19 cellular contexts compared by ENCODE assay signal in the genomic region with DNA sequence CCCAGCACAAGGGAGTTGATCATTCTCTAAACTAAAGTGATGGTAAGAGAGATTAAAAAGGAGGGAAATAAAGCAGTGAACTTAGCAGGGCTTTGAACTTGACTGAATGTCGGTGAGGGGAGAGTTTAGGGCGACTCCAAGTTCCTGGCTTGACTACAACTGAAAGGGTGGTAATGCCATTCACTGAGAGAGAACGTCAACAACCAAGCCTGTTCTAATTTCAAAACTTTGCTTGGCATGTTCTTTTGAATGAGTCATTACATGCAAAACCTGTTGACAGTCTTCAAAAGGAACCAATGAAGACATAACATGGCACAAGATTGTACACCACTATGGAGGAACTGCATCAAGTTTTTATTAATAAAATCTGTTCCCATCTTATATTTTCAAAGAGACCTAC. TPM values are rescaled to one million over a fixed set of nuclear protein-coding genes. Genes with fewer than 3 reads are reported as not detected.
DNase-seq lines count a peak whose midpoint lies in the region; ATAC-seq and TF ChIP-seq lines count a peak whose summit lies in the region.
"Had no signal": no experiment of that assay in that cellular context is flagged by ENCODE, and none has a peak within 500 bp of the region (broad histone marks: within the 10 kb centered on the region; RNA-seq: fewer than 3 reads in every experiment).

No MANE protein-coding gene starts in this region.

- no peak for TF ChIP-seq CTCF in prostate gland (IDR thresholded peaks at IDR 0.05)

- intact Hi-C loops in prostate gland (cut with DNase I) = no loop called here

- no peaks in the 10 kb centered on the region for H3K27me3 ChIP-seq in prostate gland (replicated peaks; ENCODE audit: insufficient read depth)
- H3K27me3 ChIP-seq: BE2C, MG63, SJCRH30 had no signal

- H3K36me3 Mint-ChIP-seq in activated naive CD8-positive, alpha-beta T cell treated with anti-CD3 and anti-CD28 coated beads, Interleukin-2, amount 50 U/mL, for 24 hours (ENCODE audit: low read depth) = no peaks in the 10 kb centered on the region

- H3K9me3 Mint-ChIP-seq in activated naive CD8-positive, alpha-beta T cell treated with anti-CD3 and anti-CD28 coated beads, Interleukin-2, amount 50 U/mL, for 24 hours = no peaks in the 10 kb centered on the region

- no peaks in the 10 kb centered on the region for H3K27me3 Mint-ChIP-seq in activated naive CD8-positive, alpha-beta T cell treated with anti-CD3 and anti-CD28 coated beads, Interleukin-2, amount 50 U/mL, for 24 hours

- 51% methylated on average over 3 of the region's 3 CpGs for WGBS in prostate gland

- no peaks in the 10 kb centered on the region for H3K9me3 ChIP-seq in prostate gland
- H3K9me3 ChIP-seq: BE2C, MG63, SJCRH30 had no signal

- DNase-seq in stimulated activated CD4-positive, alpha-beta T cell treated with anti-CD3 and anti-CD28 coated beads, Interleukin-4, amount 100 ng/mL, for 24 hours = peak; percentile 34
- no peak for DNase-seq in stimulated activated CD4-positive, alpha-beta T cell treated with anti-CD3 and anti-CD28 coated beads, Interleukin-4, amount 100 ng/mL, for 4 hours
- no peak for DNase-seq in activated naive CD8-positive, alpha-beta T cell treated with anti-CD3 and anti-CD28 coated beads, Interleukin-2, amount 50 U/mL, for 24 hours
- DNase-seq in NCI-H82 (lab: John Stamatoyannopoulos, UW) (no peak), prostate gland (ENCODE audit: low spot score) (no peak), NCI-H1048 (lab: John Stamatoyannopoulos, UW) (no peak)
- DNase-seq in effector CD4-positive, alpha-beta T cell = no peak
- DNase-seq: amygdala, BE2C, EL, glutamatergic neuron, H7, left cardiac atrium, MG63, NCI-H526, nephron progenitor cell, SJCRH30 had no signal

- no peak for TF ChIP-seq POLR2A in prostate gland (IDR thresholded peaks at IDR 0.05)

- no peak overlapping the region for H3K27ac ChIP-seq in prostate gland
- H3K27ac ChIP-seq: SJCRH30, VCaP had no signal

- peak overlapping the region; percentile 19 for H3K4me3 Mint-ChIP-seq in activated naive CD8-positive, alpha-beta T cell treated with anti-CD3 and anti-CD28 coated beads, Interleukin-2, amount 50 U/mL, for 24 hours
- H3K4me3 Mint-ChIP-seq: nephron progenitor cell had no signal

- peak; percentile 61 for ATAC-seq in HG03354 (IDR thresholded peaks at IDR 0.05; ENCODE audit: poor library complexity, severe bottlenecking, unreplicated experiment)
- peak; percentile 92 for ATAC-seq in activated naive CD8-positive, alpha-beta T cell treated with anti-CD3 and anti-CD28 coated beads, Interleukin-2, amount 50 U/mL, for 24 hours

- no peaks in the 10 kb centered on the region for H3K4me1 ChIP-seq in prostate gland (replicated peaks)
- H3K4me1 ChIP-seq: SJCRH30 had no signal

- peaks cover 19% of the 10 kb centered on the region for H3K4me1 Mint-ChIP-seq in activated naive CD8-positive, alpha-beta T cell treated with anti-CD3 and anti-CD28 coated beads, Interleukin-2, amount 50 U/mL, for 24 hours
- H3K4me1 Mint-ChIP-seq: nephron progenitor cell had no signal

- H3K4me3 ChIP-seq in prostate gland = no peak overlapping the region
- H3K4me3 ChIP-seq: MG63, SJCRH30 had no signal

- peak overlapping the region; percentile 84 for H3K27ac Mint-ChIP-seq in activated naive CD8-positive, alpha-beta T cell treated with anti-CD3 and anti-CD28 coated beads, Interleukin-2, amount 50 U/mL, for 24 hours
- H3K27ac Mint-ChIP-seq: nephron progenitor cell had no signal

- no peaks in the 10 kb centered on the region for H3K36me3 ChIP-seq in prostate gland
- H3K36me3 ChIP-seq: BE2C, MG63, SJCRH30 had no signal

RNA-seq across cellular contexts. Expression of gene MYB, which starts 10.3 kb away (rescaled TPM):
- total RNA-seq in prostate gland = 1 to 10 TPM; 4.3 to 7.2 TPM
